In the genomic region with DNA sequence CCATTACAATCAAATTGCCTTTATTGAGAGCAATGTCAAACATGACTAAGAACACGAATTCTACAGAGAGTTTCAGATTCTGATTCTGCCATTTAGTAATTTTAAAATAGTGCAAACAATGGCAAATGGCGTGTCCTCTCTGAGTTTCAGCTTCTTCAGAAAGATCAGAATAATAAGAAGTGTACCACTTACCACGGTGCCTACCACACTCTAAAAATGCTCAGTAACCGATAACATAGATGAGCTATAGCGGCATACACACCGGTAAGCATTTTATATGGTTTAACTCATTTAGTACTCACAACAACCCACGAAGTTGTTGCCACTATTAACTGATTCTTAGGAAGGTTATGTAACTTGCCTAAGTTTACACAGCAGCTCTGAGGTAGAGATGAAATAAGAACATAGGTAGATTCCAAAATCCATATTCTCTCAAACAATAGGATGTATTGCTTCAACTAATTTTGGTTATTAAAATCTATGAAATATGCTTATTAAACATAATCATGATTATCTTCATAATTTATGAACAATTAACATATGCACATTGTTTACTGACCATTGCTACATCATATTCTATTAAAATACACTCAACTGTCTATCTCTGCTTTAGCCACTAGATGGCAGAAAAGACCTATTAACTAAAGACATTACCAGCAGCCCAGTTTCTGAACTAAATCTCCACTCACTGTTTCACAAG, we compare ENCODE assay signal across 8 cellular contexts. TPM values are rescaled to one million over a fixed set of nuclear protein-coding genes. Genes with fewer than 3 reads are reported as not detected.
DNase-seq lines count a peak whose midpoint lies in the region; ATAC-seq and TF ChIP-seq lines count a peak whose summit lies in the region.

No MANE protein-coding gene starts in this region.

- H3K4me1 ChIP-seq in HCT116 (ENCODE audit: control insufficient read depth in 1 of 2, insufficient read depth in 2 of 2, low read length in 2 of 2): no peaks in the 10 kb centered on the region
- no peaks in the 10 kb centered on the region for H3K4me1 ChIP-seq in Panc1 (ENCODE audit: control insufficient read depth, insufficient read depth, low read length)
- no peaks in the 10 kb centered on the region for H3K4me1 ChIP-seq in naive thymus-derived CD4-positive, alpha-beta T cell (ENCODE audit: control insufficient read depth in 2 of 2, insufficient read depth in 2 of 2, low read length in 2 of 2)

- no peaks in the 10 kb centered on the region for H4K20me1 ChIP-seq in HCT116 (ENCODE audit: insufficient read depth)

- no peaks in the 10 kb centered on the region for H3K9me3 Mint-ChIP-seq in stimulated activated naive CD8-positive, alpha-beta T cell treated with anti-CD3 and anti-CD28 coated beads, Interleukin-15, amount 100 ng/mL, for 72 hours
- H3K9me3 Mint-ChIP-seq in endothelial cell (ENCODE audit: unreplicated experiment): no peaks in the 10 kb centered on the region
- no peaks in the 10 kb centered on the region for H3K9me3 Mint-ChIP-seq in naive thymus-derived CD4-positive, alpha-beta T cell

- no peaks in the 10 kb centered on the region for H3K27me3 Mint-ChIP-seq in stimulated activated naive CD8-positive, alpha-beta T cell treated with anti-CD3 and anti-CD28 coated beads, Interleukin-15, amount 100 ng/mL, for 72 hours
- H3K27me3 Mint-ChIP-seq in endothelial cell (ENCODE audit: unreplicated experiment): peaks cover 3% of the 10 kb centered on the region
- H3K27me3 Mint-ChIP-seq in naive thymus-derived CD4-positive, alpha-beta T cell: peaks cover 0 to 10% (median 0%) of the 10 kb centered on the region in 5 donors

- peak; percentile 88 for TF ChIP-seq RAD21 in HCT116 (IDR thresholded peaks at IDR 0.05; ENCODE audit: low read depth)

- no peaks in the 10 kb centered on the region for H3K36me3 Mint-ChIP-seq in endothelial cell (ENCODE audit: low read depth, unreplicated experiment)
- no peaks in the 10 kb centered on the region for H3K36me3 Mint-ChIP-seq in naive thymus-derived CD4-positive, alpha-beta T cell

- H3K79me2 ChIP-seq in HCT116 (ENCODE audit: insufficient read depth, low read length): no peaks in the 10 kb centered on the region

- no peaks in the 10 kb centered on the region for H3K4me1 Mint-ChIP-seq in stimulated activated naive CD8-positive, alpha-beta T cell treated with anti-CD3 and anti-CD28 coated beads, Interleukin-15, amount 100 ng/mL, for 72 hours
- H3K4me1 Mint-ChIP-seq in endothelial cell (ENCODE audit: unreplicated experiment): no peaks in the 10 kb centered on the region
- no peaks in the 10 kb centered on the region for H3K4me1 Mint-ChIP-seq in naive thymus-derived CD4-positive, alpha-beta T cell

- no peaks in the 10 kb centered on the region for H3K9me3 ChIP-seq in HCT116 (ENCODE audit: control insufficient read depth in 1 of 2, insufficient read depth in 1 of 2, low read depth in 1 of 2, low read length in 2 of 2)
- no peaks in the 10 kb centered on the region for H3K9me3 ChIP-seq in Panc1 (ENCODE audit: control insufficient read depth, insufficient read depth, low read depth, low read length)
- no peaks in the 10 kb centered on the region for H3K9me3 ChIP-seq in naive thymus-derived CD4-positive, alpha-beta T cell (ENCODE audit: control insufficient read depth in 2 of 3, low read length in 3 of 3)

- H2AFZ ChIP-seq in HCT116 (ENCODE audit: low read depth, low read length, poor library complexity, severe bottlenecking): peak overlapping the region; percentile 6

- intact Hi-C loops in HCT116 (cut with micrococcal nuclease) (loop anchor here (1.0 to 10.0 kb wide), 4 partner anchors 155 to 1051 kb away; no protein-coding TSS in a partner anchor), Panc1 (cut with micrococcal nuclease; ENCODE audit: unreplicated experiment) (loop anchor here (1.0 kb wide), 1 partner anchor 155 kb away; no protein-coding TSS in a partner anchor)
- intact Hi-C loops in naive thymus-derived CD4-positive, alpha-beta T cell (cut with micrococcal nuclease): loop anchor here (1.0 kb wide), 3 partner anchors 155 to 998 kb away; no protein-coding TSS in a partner anchor

- no peaks in the 10 kb centered on the region for H3K9me2 ChIP-seq in HCT116 (ENCODE audit: insufficient read depth)

- CTCF ChIA-PET in HCT116 (lab: Charles Lee): interaction anchor here (1.0 to 6.7 kb wide), 4 partner anchors 156 to 567 kb away, joined by 3 to 132 read pairs (median 6); no protein-coding TSS in a partner anchor
- CTCF ChIA-PET in Panc1 (lab: Charles Lee): no interaction called here
- CTCF ChIA-PET in naive thymus-derived CD4-positive, alpha-beta T cell (lab: Charles Lee): interaction anchor here (1.6 kb wide), 1 partner anchor 11 kb away, joined by 5 read pairs; no protein-coding TSS in a partner anchor

- no peak for TF ChIP-seq POLR2A in HCT116 (IDR thresholded peaks at IDR 0.05; ENCODE audit: borderline replicate concordance, extremely low read depth, insufficient read depth, insufficient read length)

- H3K4me3 Mint-ChIP-seq in stimulated activated naive CD8-positive, alpha-beta T cell treated with anti-CD3 and anti-CD28 coated beads, Interleukin-15, amount 100 ng/mL, for 72 hours: no peak overlapping the region
- no peak overlapping the region for H3K4me3 Mint-ChIP-seq in endothelial cell (ENCODE audit: unreplicated experiment)
- no peak overlapping the region for H3K4me3 Mint-ChIP-seq in naive thymus-derived CD4-positive, alpha-beta T cell

- no peaks in the 10 kb centered on the region for H3K27me3 ChIP-seq in HCT116 (ENCODE audit: insufficient read depth, low read length)
- H3K27me3 ChIP-seq in Panc1 (ENCODE audit: control insufficient read depth, insufficient read depth, low read length): no peaks in the 10 kb centered on the region
- H3K27me3 ChIP-seq in naive thymus-derived CD4-positive, alpha-beta T cell (ENCODE audit: control insufficient read depth in 2 of 2, insufficient read depth in 2 of 2, low read length in 2 of 2): no peaks in the 10 kb centered on the region

- no peak for DNase-seq in stimulated activated naive CD8-positive, alpha-beta T cell treated with anti-CD3 and anti-CD28 coated beads, Interleukin-15, amount 100 ng/mL, for 72 hours
- no peak for DNase-seq in stimulated activated naive CD8-positive, alpha-beta T cell treated with anti-CD3 and anti-CD28 coated beads, Interleukin-15, Interleukin-2, amounts not matched to agents 100 U/mL and 50 U/mL, for 24 hours
- peak; percentile 55 for DNase-seq in HCT116 (ENCODE audit: low read depth, low spot score)
- DNase-seq in LHCN-M2 (ENCODE audit: low read depth): peak; percentile 61
- DNase-seq in Panc1 (ENCODE audit: low read depth, low spot score): peak; percentile 10
- DNase-seq in endothelial cell (ENCODE audit: low spot score): no peak
- peak in 5 of 9 donors; percentile 2 to 40 (median 25) for DNase-seq in naive thymus-derived CD4-positive, alpha-beta T cell
- no peak for DNase-seq in nucleus accumbens (lab: John Stamatoyannopoulos, UW)

- no peaks in the 10 kb centered on the region for H3K36me3 ChIP-seq in HCT116 (ENCODE audit: control insufficient read depth in 1 of 2, insufficient read depth in 2 of 2, low read length in 2 of 2)
- H3K36me3 ChIP-seq in Panc1 (ENCODE audit: control insufficient read depth, insufficient read depth, low read length): no peaks in the 10 kb centered on the region
- H3K36me3 ChIP-seq in naive thymus-derived CD4-positive, alpha-beta T cell (ENCODE audit: control insufficient read depth in 2 of 3, insufficient read depth in 3 of 3, low read length in 3 of 3): no peaks in the 10 kb centered on the region

- H3K27ac ChIP-seq in HCT116 (ENCODE audit: low read depth, low read length) (no peak overlapping the region), Panc1 (ENCODE audit: low read length) (no peak overlapping the region)
- no peak overlapping the region for H3K27ac ChIP-seq in naive thymus-derived CD4-positive, alpha-beta T cell (ENCODE audit: low read depth, low read length)

- RAD21 ChIA-PET in HCT116 (lab: Charles Lee; ENCODE audit: low non-redundant PET in 1 of 2, low total read pairs in 2 of 2, uncharacterized antibody in 2 of 2, unreplicated experiment in 2 of 2): interaction anchor here (1.0 to 2.5 kb wide), 2 partner anchors 155 kb away, joined by 3 to 9 read pairs; no protein-coding TSS in a partner anchor

- H3K4me2 ChIP-seq in HCT116 (ENCODE audit: low read length): no peak overlapping the region

- BruUV-seq in HCT116 (replicated peaks; lab: Mats Ljungman, UMichigan) (no TSS peak), Panc1 (replicated peaks; lab: Mats Ljungman, UMichigan) (no TSS peak)

- peak; percentile 71 for ATAC-seq in stimulated activated naive CD8-positive, alpha-beta T cell treated with anti-CD3 and anti-CD28 coated beads, Interleukin-15, amount 100 ng/mL, for 72 hours
- no peak for ATAC-seq in stimulated activated naive CD8-positive, alpha-beta T cell treated with anti-CD3 and anti-CD28 coated beads, Interleukin-15, Interleukin-2, amounts not matched to agents 100 U/mL and 50 U/mL, for 24 hours
- ATAC-seq in HCT116 (peak; percentile 84), Panc1 (peak; percentile 90)
- peak; percentile 67 for ATAC-seq in naive thymus-derived CD4-positive, alpha-beta T cell

- H3K9ac ChIP-seq in HCT116 (ENCODE audit: low read length): no peak overlapping the region

- POLR2A ChIA-PET in HCT116 (lab: Charles Lee) (interaction anchor here (0.9 kb wide), 1 partner anchor 155 kb away, joined by 5 read pairs; no protein-coding TSS in a partner anchor), Panc1 (lab: Charles Lee) (no interaction called here)
- POLR2A ChIA-PET in naive thymus-derived CD4-positive, alpha-beta T cell (lab: Charles Lee): no interaction called here

- peak; percentile 58 to 84 (median 80) for TF ChIP-seq CTCF in HCT116 (IDR thresholded peaks at IDR 0.05 in 2 of 3, conservative IDR thresholded peaks at IDR 0.05 in 1 of 3; ENCODE audit: borderline replicate concordance in 1 of 3, insufficient read depth in 1 of 3, low read depth in 2 of 3, low read length in 2 of 3)
- peak; percentile 70; the same call in 1 of the 2 replicates for TF ChIP-seq CTCF in Panc1 (IDR thresholded peaks at IDR 0.05)
- TF ChIP-seq CTCF in endothelial cell (IDR thresholded peaks at IDR 0.05; ENCODE audit: unreplicated experiment): peak; percentile 85

- H3K27ac Mint-ChIP-seq in stimulated activated naive CD8-positive, alpha-beta T cell treated with anti-CD3 and anti-CD28 coated beads, Interleukin-15, amount 100 ng/mL, for 72 hours: no peak overlapping the region
- H3K27ac Mint-ChIP-seq in endothelial cell (ENCODE audit: unreplicated experiment): no peak overlapping the region
- no peak overlapping the region for H3K27ac Mint-ChIP-seq in naive thymus-derived CD4-positive, alpha-beta T cell

- no peak overlapping the region for H3K4me3 ChIP-seq in HCT116 (replicated peaks in 1 of 2; ENCODE audit: low read depth in 1 of 2, low read length in 2 of 2)
- H3K4me3 ChIP-seq in Panc1 (ENCODE audit: low read depth in 2 of 2, low read length in 2 of 2): no peak overlapping the region
- H3K4me3 ChIP-seq in naive thymus-derived CD4-positive, alpha-beta T cell (ENCODE audit: low read length): no peak overlapping the region

- in situ Hi-C loops in Panc1 (cut with HindIII; ENCODE audit: low pct_unique_long_range_greater_than_20kb, low sequenced_read_pairs): no loop called here

RNA-seq across cellular contexts. Expression of a gene that starts 38.3 kb away (rescaled TPM):
- total RNA-seq in HCT116 (2021; ENCODE audit: unreplicated experiment): 0.07 TPM
- polyA plus RNA-seq in HCT116 (2012): not detected in 2 replicates
- 27.0 and 30.8 TPM in 2 replicates for total RNA-seq in LHCN-M2 (2014; rRNA removed)
- polyA plus RNA-seq in LHCN-M2 (2012): 0.32 TPM
- total RNA-seq in Panc1 (2021; ENCODE audit: unreplicated experiment): 0.36 TPM
- not detected for polyA plus RNA-seq in Panc1 (2012; ENCODE audit: insufficient read length)
- 5.3 TPM for total RNA-seq in endothelial cell (ENCODE audit: unreplicated experiment)
- total RNA-seq in naive thymus-derived CD4-positive, alpha-beta T cell: not detected
- polyA plus RNA-seq in naive thymus-derived CD4-positive, alpha-beta T cell: not detected

Comparison
In these comparisons a context has a peak if more than half of its experiments do, and no peak if none do; other contexts are left out.
1. DNase-seq: peak in HCT116 (single experiment), LHCN-M2 (single experiment), Panc1 (single experiment) and naive thymus-derived CD4-positive, alpha-beta T cell (5 of 9); none in stimulated activated naive CD8-positive, alpha-beta T cell treated with anti-CD3 and anti-CD28 coated beads, Interleukin-15, amount 100 ng/mL, for 72 hours (0 of 2), stimulated activated naive CD8-positive, alpha-beta T cell treated with anti-CD3 and anti-CD28 coated beads, Interleukin-15, Interleukin-2, amounts not matched to agents 100 U/mL and 50 U/mL, for 24 hours (single experiment), endothelial cell (single experiment) and nucleus accumbens (0 of 56).
2. Peak in every context shown above with its lines, with median percentiles within 50 percentile points of each other: CTCF ChIP-seq.